8 cellular contexts compared by ENCODE assay signal in genomic region chr12:124994435-124994975, GRCh38. TPM values are rescaled to one million over a fixed set of nuclear protein-coding genes. Genes with fewer than 3 reads are reported as not detected.
DNase-seq lines count a peak whose midpoint lies in the region; ATAC-seq, FAIRE-seq and TF ChIP-seq lines count a peak whose summit lies in the region.

No MANE protein-coding gene starts in this region.

- H3K9me2 ChIP-seq in MM.1S (replicated peaks; ENCODE audit: insufficient read depth, low read length) = no peaks in the 10 kb centered on the region

- H3K27me3 ChIP-seq in AG04450 (ENCODE audit: control insufficient read depth, insufficient read depth, low read length) = no peaks in the 10 kb centered on the region
- no peaks in the 10 kb centered on the region for H3K27me3 ChIP-seq in MM.1S (replicated peaks; ENCODE audit: insufficient read depth, low read length)
- no peaks in the 10 kb centered on the region; a peak in 1 of 5 replicates for H3K27me3 ChIP-seq in HepG2 (ENCODE audit: control insufficient read depth in 1 of 2, insufficient read depth in 2 of 2, low read length in 2 of 2)
- no peaks in the 10 kb centered on the region for H3K27me3 ChIP-seq in thoracic aorta (replicated peaks; ENCODE audit: insufficient read depth)

- no peak for TF ChIP-seq CTCF in AG04450 (IDR thresholded peaks at IDR 0.05; ENCODE audit: low read depth, low read length)
- no peak for TF ChIP-seq CTCF in MM.1S (IDR thresholded peaks at IDR 0.05; ENCODE audit: low read length)
- no peak for TF ChIP-seq CTCF in HepG2 (CRISPR knock-in tag; IDR thresholded peaks at IDR 0.05)
- no peak for TF ChIP-seq CTCF in thoracic aorta (IDR thresholded peaks at IDR 0.05)

- H3K4me1 ChIP-seq in MM.1S (ENCODE audit: low read length) (0 out of 2 replicates have a peak, but pooled peaks cover 3% of the 10 kb centered on the region), HepG2 (ENCODE audit: insufficient read depth, low read length) (peaks cover 39% of the 10 kb centered on the region), thoracic aorta (ENCODE audit: control insufficient read depth in 1 of 2, low read depth in 2 of 2) (peaks cover 0 to 23% of the 10 kb centered on the region in 2 donors)

- no peak for TF ChIP-seq POLR2A in HepG2 (IDR thresholded peaks at IDR 0.05; ENCODE audit: insufficient read depth in 1 of 2, low read depth in 2 of 2, low read length in 2 of 2)

- peak overlapping the region; percentile 53 for H2AFZ ChIP-seq in MM.1S (ENCODE audit: low read length)
- H2AFZ ChIP-seq in HepG2 (ENCODE audit: low read length) = no peak overlapping the region

- H3K27ac ChIP-seq in AG04450 (ENCODE audit: low read depth, low read length) = no peak overlapping the region
- no peak overlapping the region; the same call in 1 of the 2 replicates for H3K27ac ChIP-seq in MM.1S (ENCODE audit: low read length)
- H3K27ac ChIP-seq in angular gyrus (ENCODE audit: low read depth, low read length) = peak overlapping the region; percentile 26
- peak overlapping the region; percentile 75 for H3K27ac ChIP-seq in HepG2 (ENCODE audit: extremely low read length, insufficient read depth, low read length)
- H3K27ac ChIP-seq in thoracic aorta = no peak overlapping the region

- peaks cover 49% of the 10 kb centered on the region for H3K79me2 ChIP-seq in MM.1S (ENCODE audit: low read length)
- peaks cover 45% of the 10 kb centered on the region for H3K79me2 ChIP-seq in HepG2 (ENCODE audit: insufficient read depth, low read length)

- intact Hi-C loops in HepG2 (cut with micrococcal nuclease; ENCODE audit: unreplicated experiment) = no loop called here

- peaks cover 9% of the 10 kb centered on the region; the same call in 1 of the 2 replicates for H3F3A ChIP-seq in MM.1S (ENCODE audit: insufficient read depth, low read length)

- no peak for DNase-seq in AG04450 (ENCODE audit: low read depth, low spot score)
- DNase-seq in MM.1S = no peak
- DNase-seq in HepG2 (ENCODE audit: low spot score) = no peak
- no peak for DNase-seq in thoracic aorta (ENCODE audit: low spot score)
- DNase-seq in activated gamma-delta T cell (lab: John Stamatoyannopoulos, UW) = no peak

- BruUV-seq in HepG2 (replicated peaks; lab: Mats Ljungman, UMichigan) = no TSS peak

- in situ Hi-C loops in HepG2 (cut with HindIII; ENCODE audit: extremely low pct_ligation_motif_present, low pct_unique_long_range_greater_than_20kb) = no loop called here

- CTCF ChIA-PET in AG04450 (lab: Charles Lee) = interaction anchor here (0.9 kb wide), 1 partner anchor 54 kb away, joined by 4 read pairs; no protein-coding TSS in a partner anchor
- CTCF ChIA-PET in HepG2 (lab: Yijun Ruan, JAX; ENCODE audit: low intra/inter-chr PET ratio, low total read pairs) = no interaction called here

- TF ChIP-seq RAD21 in HepG2 (CRISPR knock-in tag; IDR thresholded peaks at IDR 0.05) = no peak

- no peak for TF ChIP-seq EP300 in HepG2 (IDR thresholded peaks at IDR 0.05; ENCODE audit: low read depth in 2 of 2, low read length in 2 of 2)
- TF ChIP-seq EP300 in HepG2 (CRISPR knock-in tag; IDR thresholded peaks at IDR 0.05; ENCODE audit: borderline replicate concordance) = no peak

- POLR2A ChIA-PET in AG04450 (lab: Yijun Ruan, JAX) (interaction anchor here (1.1 to 1.6 kb wide), 2 partner anchors 54 to 85 kb away, joined by 3 read pairs; no protein-coding TSS in a partner anchor), HepG2 (lab: Yijun Ruan, JAX) (interaction anchor here (1.0 to 1.6 kb wide), 2 partner anchors 56 to 73 kb away, joined by 3 read pairs; no protein-coding TSS in a partner anchor)

- H3K9ac ChIP-seq in MM.1S (ENCODE audit: low read length) = peak overlapping the region; percentile 64
- peak overlapping the region; percentile 74 for H3K9ac ChIP-seq in HepG2 (ENCODE audit: insufficient read depth, low read depth, low read length)

- peak overlapping the region; percentile 87 for H3K4me2 ChIP-seq in MM.1S (ENCODE audit: low read depth, low read length)
- H3K4me2 ChIP-seq in HepG2 (ENCODE audit: low read depth, low read length) = peak overlapping the region; percentile 88

- peak; percentile 28 for ATAC-seq in GM18868 (IDR thresholded peaks at IDR 0.05; ENCODE audit: unreplicated experiment)
- peak; percentile 15; the same call in 2 of the 3 replicates for ATAC-seq in HepG2
- no peak for ATAC-seq in thoracic aorta (ENCODE audit: insufficient number of reproducible peaks, low FRiP score, low read depth)
- ATAC-seq in GM19328 (IDR thresholded peaks at IDR 0.05; ENCODE audit: unreplicated experiment) = no peak

- no peak for FAIRE-seq in HepG2 (lab: Jason Lieb, UNC)

- H3K4me3 ChIP-seq in AG04450 (ENCODE audit: low read depth, low read length) (peak overlapping the region; percentile 69), MM.1S (ENCODE audit: low read length) (peak overlapping the region; percentile 79), HepG2 (replicated peaks in 1 of 3; ENCODE audit: insufficient read depth in 1 of 3, low read depth in 2 of 3, low read length in 3 of 3) (peak overlapping the region; percentile 76 to 91 (median 83)), thoracic aorta (peak overlapping the region; percentile 65)

- no peaks in the 10 kb centered on the region for H4K20me1 ChIP-seq in MM.1S (ENCODE audit: insufficient read depth, low read length)
- peaks cover 5% of the 10 kb centered on the region; the same call in 1 of the 2 replicates for H4K20me1 ChIP-seq in HepG2 (ENCODE audit: insufficient read depth, low read length)

- WGBS in HepG2 (ENCODE audit: low lambda C conversion rate) = 0% methylated on average over 15 of the region's 15 CpGs

- H3K9me3 ChIP-seq in AG04450 (ENCODE audit: control insufficient read depth, insufficient read depth, low read length) (no peaks in the 10 kb centered on the region; the same call in 1 of the 2 replicates), MM.1S (replicated peaks; ENCODE audit: insufficient read depth, low read length) (no peaks in the 10 kb centered on the region), HepG2 (ENCODE audit: low read length) (no peaks in the 10 kb centered on the region), thoracic aorta (no peaks in the 10 kb centered on the region)

- no peaks in the 10 kb centered on the region for H3K36me3 ChIP-seq in MM.1S (replicated peaks; ENCODE audit: insufficient read depth, low read length)
- H3K36me3 ChIP-seq in HepG2 (replicated peaks in 1 of 2; ENCODE audit: control insufficient read depth in 1 of 2, insufficient read depth in 2 of 2, low read length in 2 of 2) = no peaks in the 10 kb centered on the region
- H3K36me3 ChIP-seq in thoracic aorta = no peaks in the 10 kb centered on the region

RNA-seq across cellular contexts. Expression of gene BRI3BP, which starts 1.1 kb away (rescaled TPM):
- polyA plus RNA-seq in AG04450 (2011; rRNA removed) = 2.6 and 2.9 TPM in 2 replicates
- 2.8 and 3.4 TPM in 2 replicates for polyA minus RNA-seq in AG04450 (2011; rRNA and poly(A)+ RNA removed)
- total RNA-seq in HepG2 (2016; rRNA removed; fragmentation: Illumina TruSeq; extraction: Trizol) = 17.6 and 21.1 TPM in 2 replicates
- 5.0 and 5.2 TPM in 2 replicates for total RNA-seq in HepG2 (2016; cell fraction: cytosol; rRNA removed; fragmentation: Illumina TruSeq; extraction: Trizol; ENCODE audit: low read depth)
- 16.5 and 21.3 TPM in 2 replicates for total RNA-seq in HepG2 (2016; cell fraction: insoluble cytoplasmic fraction; rRNA removed; fragmentation: Illumina TruSeq; extraction: Trizol)
- total RNA-seq in HepG2 (2016; cell fraction: membrane; rRNA removed; fragmentation: Illumina TruSeq; extraction: Trizol) = 14.9 and 15.7 TPM in 2 replicates
- total RNA-seq in HepG2 (2016; cell fraction: nucleus; rRNA removed; fragmentation: Illumina TruSeq; extraction: Trizol) = 15.9 and 20.4 TPM in 2 replicates
- polyA plus RNA-seq in HepG2 (2011; rRNA removed) = 6.4 and 7.5 TPM in 2 replicates
- polyA plus RNA-seq in HepG2 (2011; cell fraction: cytosol; rRNA removed) = 6.3 and 6.6 TPM in 2 replicates
- 2.9 and 3.0 TPM in 2 replicates for polyA plus RNA-seq in HepG2 (2011; cell fraction: nucleus; rRNA removed)
- 6.1 and 7.2 TPM in 2 replicates for polyA plus RNA-seq in HepG2 (2012)
- 4.9 and 5.3 TPM in 2 replicates for polyA plus RNA-seq in HepG2 (2016; cell fraction: cytosol; fragmentation: Illumina TruSeq; extraction: Trizol; ENCODE audit: low read depth)
- polyA plus RNA-seq in HepG2 (2016; cell fraction: insoluble cytoplasmic fraction; fragmentation: Illumina TruSeq; extraction: Trizol; ENCODE audit: low read depth) = 13.2 and 14.3 TPM in 2 replicates
- polyA plus RNA-seq in HepG2 (2016; cell fraction: membrane; fragmentation: Illumina TruSeq; extraction: Trizol; ENCODE audit: low read depth) = 9.2 TPM in 2 replicates
- polyA plus RNA-seq in HepG2 (2016; cell fraction: nucleus; fragmentation: Illumina TruSeq; extraction: Trizol; ENCODE audit: insufficient read depth, low read depth) = 20.9 and 21.2 TPM in 2 replicates
- 14.9 and 34.8 TPM in 2 replicates for polyA minus RNA-seq in HepG2 (2011; rRNA and poly(A)+ RNA removed; ENCODE audit: low replicate concordance)
- 10.7 and 11.1 TPM in 2 replicates for polyA minus RNA-seq in HepG2 (2011; cell fraction: cytosol; rRNA and poly(A)+ RNA removed)
- 5.8 and 6.5 TPM in 2 replicates for polyA minus RNA-seq in HepG2 (2011; cell fraction: nucleus; rRNA and poly(A)+ RNA removed)
- total RNA-seq in thoracic aorta = 1 to 10 TPM; 4.3 to 4.4 TPM

RNA-seq across cellular contexts. Expression of gene DHX37, which starts 5.6 kb away (rescaled TPM):
- polyA plus RNA-seq in AG04450 (2011; rRNA removed) = 6.3 and 7.5 TPM in 2 replicates
- 18.4 and 22.0 TPM in 2 replicates for polyA minus RNA-seq in AG04450 (2011; rRNA and poly(A)+ RNA removed)
- 19.4 and 20.9 TPM in 2 replicates for total RNA-seq in HepG2 (2016; rRNA removed; fragmentation: Illumina TruSeq; extraction: Trizol)
- 3.8 and 4.4 TPM in 2 replicates for total RNA-seq in HepG2 (2016; cell fraction: cytosol; rRNA removed; fragmentation: Illumina TruSeq; extraction: Trizol; ENCODE audit: low read depth)
- 14.2 and 21.8 TPM in 2 replicates for total RNA-seq in HepG2 (2016; cell fraction: insoluble cytoplasmic fraction; rRNA removed; fragmentation: Illumina TruSeq; extraction: Trizol)
- total RNA-seq in HepG2 (2016; cell fraction: membrane; rRNA removed; fragmentation: Illumina TruSeq; extraction: Trizol) = 8.0 TPM in 2 replicates
- 18.7 and 19.6 TPM in 2 replicates for total RNA-seq in HepG2 (2016; cell fraction: nucleus; rRNA removed; fragmentation: Illumina TruSeq; extraction: Trizol)
- polyA plus RNA-seq in HepG2 (2011; rRNA removed) = 6.0 and 7.6 TPM in 2 replicates
- polyA plus RNA-seq in HepG2 (2011; cell fraction: cytosol; rRNA removed) = 3.9 and 5.3 TPM in 2 replicates
- 26.9 and 32.7 TPM in 2 replicates for polyA plus RNA-seq in HepG2 (2011; cell fraction: nucleus; rRNA removed)
- polyA plus RNA-seq in HepG2 (2012) = 7.8 and 12.7 TPM in 2 replicates
- 1.3 TPM in 2 replicates for polyA plus RNA-seq in HepG2 (2016; cell fraction: cytosol; fragmentation: Illumina TruSeq; extraction: Trizol; ENCODE audit: low read depth)
- 13.2 and 17.5 TPM in 2 replicates for polyA plus RNA-seq in HepG2 (2016; cell fraction: insoluble cytoplasmic fraction; fragmentation: Illumina TruSeq; extraction: Trizol; ENCODE audit: low read depth)
- polyA plus RNA-seq in HepG2 (2016; cell fraction: membrane; fragmentation: Illumina TruSeq; extraction: Trizol; ENCODE audit: low read depth) = 2.9 and 3.7 TPM in 2 replicates
- 36.0 and 38.0 TPM in 2 replicates for polyA plus RNA-seq in HepG2 (2016; cell fraction: nucleus; fragmentation: Illumina TruSeq; extraction: Trizol; ENCODE audit: insufficient read depth, low read depth)
- polyA minus RNA-seq in HepG2 (2011; rRNA and poly(A)+ RNA removed; ENCODE audit: low replicate concordance) = 23.1 and 33.6 TPM in 2 replicates
- polyA minus RNA-seq in HepG2 (2011; cell fraction: cytosol; rRNA and poly(A)+ RNA removed) = 9.8 and 11.1 TPM in 2 replicates
- 11.6 and 13.4 TPM in 2 replicates for polyA minus RNA-seq in HepG2 (2011; cell fraction: nucleus; rRNA and poly(A)+ RNA removed)
- 10 to 100 TPM in 1 of 2 donors, 1 to 10 TPM in 1; 8.3 to 47.5 TPM for total RNA-seq in thoracic aorta

Comparison
In these comparisons a context has a peak if more than half of its experiments do, and no peak if none do; other contexts are left out.
1. H3K27ac ChIP-seq: peak in angular gyrus (single experiment) and HepG2 (single experiment); none in AG04450 (single experiment), MM.1S (single experiment) and thoracic aorta (0 of 2).
2. ATAC-seq: peak in GM18868 (single experiment) and HepG2 (single experiment); none in thoracic aorta (single experiment) and GM19328 (single experiment).
3. Peak in every context shown above with its lines, with median percentiles within 50 percentile points of each other: H3K4me3 ChIP-seq.